Comparison of ENCODE assay signal across 8 cellular contexts in genomic region chr3:11642455-11643162, GRCh38. TPM values are rescaled to one million over a fixed set of nuclear protein-coding genes. Genes with fewer than 3 reads are reported as not detected.
A peak's percentile ranks its signal among the peaks of the same experiment; 100 is the strongest.
DNase-seq lines count a peak whose midpoint lies in the region; ATAC-seq and TF ChIP-seq lines count a peak whose summit lies in the region.

No MANE protein-coding gene starts in this region.

- TF ChIP-seq EP300 in gastroesophageal sphincter (IDR thresholded peaks at IDR 0.05) = no peak

- peak overlapping the region; percentile 57 to 88 for H3K4me3 ChIP-seq in gastroesophageal sphincter
- H3K4me3 ChIP-seq in testis = peak overlapping the region; percentile 59 to 86

- H3K9me3 ChIP-seq in gastroesophageal sphincter (no peaks in the 10 kb centered on the region), testis (no peaks in the 10 kb centered on the region)

- intact Hi-C loops in testis (cut with DNase I; ENCODE audit: low total_unique reads) = loop anchor here (5.0 kb wide), 1 partner anchor 55 kb away; no protein-coding TSS in a partner anchor

- in situ Hi-C loops in Caki2 (cut with HindIII; ENCODE audit: low pct_unique_long_range_greater_than_20kb, low sequenced_read_pairs) = no loop called here

- TF ChIP-seq POLR2A in gastroesophageal sphincter (IDR thresholded peaks at IDR 0.05) (peak; percentile 49 to 66), testis (IDR thresholded peaks at IDR 0.05) (no peak)

- H3K27ac ChIP-seq in gastroesophageal sphincter (peak overlapping the region; percentile 78 to 97 (median 88)), testis (peak overlapping the region; percentile 81 to 95)

- H3K4me1 ChIP-seq in gastroesophageal sphincter (peaks cover 3 to 51% (median 29%) of the 10 kb centered on the region in 3 donors), testis (peaks cover 41% of the 10 kb centered on the region)

- peak; percentile 69 for ATAC-seq in GM19467 (IDR thresholded peaks at IDR 0.05; ENCODE audit: unreplicated experiment)
- peak; percentile 76 for ATAC-seq in gastroesophageal sphincter

- H3K36me3 ChIP-seq in gastroesophageal sphincter (no peaks in the 10 kb centered on the region), testis (ENCODE audit: low read depth, missing control alignments) (no peaks in the 10 kb centered on the region)

- H3K27me3 ChIP-seq in gastroesophageal sphincter (no peaks in the 10 kb centered on the region), testis (no peaks in the 10 kb centered on the region)

- DNase-seq in Caki2 (ENCODE audit: low read depth) = peak; percentile 67
- peak; percentile 73 for DNase-seq in HK-2 (ENCODE audit: unreplicated experiment)
- DNase-seq in SHP77 treated with DMSO at 0.1 percent for 48 hours (lab: John Stamatoyannopoulos, UW) = peak; percentile 25
- DNase-seq in activated naive CD4-positive, alpha-beta T cell (lab: John Stamatoyannopoulos, UW) = peak in 3 of 4 experiments; percentile 23 to 58 (median 52)
- DNase-seq in nucleus accumbens (lab: John Stamatoyannopoulos, UW) = peak in 54 of 56 donors; percentile 31 to 87 (median 70)
- DNase-seq in testis = peak; percentile 77

- TF ChIP-seq CTCF in gastroesophageal sphincter (IDR thresholded peaks at IDR 0.05) (peak in 2 of 4 experiments; percentile 33), testis (IDR thresholded peaks at IDR 0.05) (no peak)

- 0 to 1% methylated on average over 4 to 14 of the region's 41 CpGs for WGBS in gastroesophageal sphincter (ENCODE audit: low coverage in 1 of 2), 2 donors
- WGBS in testis, 2 donors = 0 to 1% methylated on average over 21 to 41 of the region's 41 CpGs

RNA-seq across cellular contexts. Expression of gene VGLL4, which starts 1.1 kb away (rescaled TPM):
- 54.9 and 65.8 TPM in 2 replicates for total RNA-seq in Caki2 (2014; rRNA removed; shearing (Covaris generic); ENCODE audit: low replicate concordance)
- 100 to 1,000 TPM in 1 of 4 donors, 10 to 100 TPM in 3; 53.4 to 128 (median 58.2) TPM for total RNA-seq in gastroesophageal sphincter
- total RNA-seq in testis = 100 to 1,000 TPM; 169 to 209 TPM
- polyA plus RNA-seq in testis (ENCODE audit: insufficient read depth, low read depth, low replicate concordance) = 72.9 TPM

Comparison
In these comparisons a context has a peak if more than half of its experiments do, and no peak if none do; other contexts are left out.
1. Peak in every context shown above with its lines: DNase-seq, ATAC-seq, H3K4me3 ChIP-seq and H3K27ac ChIP-seq.
2. DNase-seq: peak in every context shown above with its lines; median percentile 77 in testis; 73 in HK-2; 70 in nucleus accumbens; 67 in Caki2; 52 in activated naive CD4-positive, alpha-beta T cell; 25 in SHP77 treated with DMSO at 0.1 percent for 48 hours.